ENCODE assay signal across 2 cellular contexts in genomic region chr11:17463795-17464194, GRCh38.
TF ChIP-seq lines count a peak whose summit lies in the region.

No MANE protein-coding gene starts in this region.

TF ChIP-seq in SK-N-SH treated with all-trans-retinoic acid at 6 μM for 48 hours, 23 proteins besides CTCF, POLR2A, EP300 and RAD21 (continued from another document):
- no peak for TF ChIP-seq CSDC2 (CRISPR knock-in tag; IDR thresholded peaks at IDR 0.05)

TF ChIP-seq in GM23338, 12 proteins besides CTCF, POLR2A, EP300 and RAD21 (continued from another document):
- TF ChIP-seq ZNF462 (CRISPR knock-in tag; IDR thresholded peaks at IDR 0.05) (no peak), NANOG (IDR thresholded peaks at IDR 0.05; ENCODE audit: borderline replicate concordance) (no peak), JUNB (IDR thresholded peaks at IDR 0.05; ENCODE audit: unreplicated experiment) (no peak), ETS1 (IDR thresholded peaks at IDR 0.05) (no peak), REST (IDR thresholded peaks at IDR 0.05; ENCODE audit: unreplicated experiment) (no peak)
